In genomic region chr3:51501833-51502561, GRCh38 we compare ENCODE assay signal across 7 cellular contexts. TPM values are rescaled to one million over a fixed set of nuclear protein-coding genes. Genes with fewer than 3 reads are reported as not detected.
DNase-seq lines count a peak whose midpoint lies in the region; TF ChIP-seq lines count a peak whose summit lies in the region.

No MANE protein-coding gene starts in this region.

- TF ChIP-seq CTCF in GM12873 (IDR thresholded peaks at IDR 0.05; ENCODE audit: insufficient read depth, low read depth, low read length, missing control alignments) (peak; percentile 95), SK-N-SH (IDR thresholded peaks at IDR 0.05) (peak; percentile 93), glutamatergic neuron (IDR thresholded peaks at IDR 0.05; ENCODE audit: partially characterized antibody, unreplicated experiment) (peak; percentile 85), type B pancreatic cell (conservative IDR thresholded peaks at IDR 0.05) (peak; percentile 94)

- no peak overlapping the region for H2BK5ac ChIP-seq in trophoblast cell (ENCODE audit: low read depth, low read length, poor library complexity)

- POLR2A ChIA-PET in SK-N-SH (lab: Yijun Ruan, JAX), result interaction anchor here (0.6 to 3.9 kb wide), 4 partner anchors 36 to 1210 kb away, joined by 3 to 29 read pairs (median 3); partner anchors contain the start of genes IFRD2 and TEX264

- H3K4me3 Mint-ChIP-seq in activated naive CD4-positive, alpha-beta T cell treated with anti-CD3 and anti-CD28 coated beads, Interleukin-2, amount 10 ng/mL, durations not matched to agents 7 days and 5 days, result peak overlapping the region; percentile 26
- H3K4me3 Mint-ChIP-seq in glutamatergic neuron (ENCODE audit: unreplicated experiment) (no peak overlapping the region), type B pancreatic cell (peak overlapping the region; percentile 79)

- no peak overlapping the region for H2AK5ac ChIP-seq in trophoblast cell (ENCODE audit: low read length)

- H3K27me3 Mint-ChIP-seq in activated naive CD4-positive, alpha-beta T cell treated with anti-CD3 and anti-CD28 coated beads, Interleukin-2, amount 10 ng/mL, durations not matched to agents 7 days and 5 days, result peaks cover 12% of the 10 kb centered on the region
- H3K27me3 Mint-ChIP-seq in glutamatergic neuron (ENCODE audit: unreplicated experiment), result peaks cover 2% of the 10 kb centered on the region
- no peaks in the 10 kb centered on the region for H3K27me3 Mint-ChIP-seq in type B pancreatic cell

- peak overlapping the region; percentile 51 for H2BK12ac ChIP-seq in trophoblast cell (ENCODE audit: low read length)

- H3K4me1 Mint-ChIP-seq in activated naive CD4-positive, alpha-beta T cell treated with anti-CD3 and anti-CD28 coated beads, Interleukin-2, amount 10 ng/mL, durations not matched to agents 7 days and 5 days, result peaks cover 31% of the 10 kb centered on the region
- H3K4me1 Mint-ChIP-seq in glutamatergic neuron (ENCODE audit: low read depth, unreplicated experiment) (no peaks in the 10 kb centered on the region), type B pancreatic cell (ENCODE audit: unreplicated experiment) (peaks cover 4% of the 10 kb centered on the region)

- H3F3A ChIP-seq in SK-N-SH (replicated peaks; ENCODE audit: insufficient read depth), result peaks cover 15% of the 10 kb centered on the region

- TF ChIP-seq RAD21 in SK-N-SH (IDR thresholded peaks at IDR 0.05; ENCODE audit: low read length), result peak; percentile 92

- no peak for TF ChIP-seq EP300 in SK-N-SH (IDR thresholded peaks at IDR 0.05; ENCODE audit: borderline replicate concordance in 1 of 2, low read depth in 1 of 2, low read length in 1 of 2)

- no peak overlapping the region for H3K14ac ChIP-seq in trophoblast cell (ENCODE audit: low read length)

- no peaks in the 10 kb centered on the region for H3K9me3 Mint-ChIP-seq in activated naive CD4-positive, alpha-beta T cell treated with anti-CD3 and anti-CD28 coated beads, Interleukin-2, amount 10 ng/mL, durations not matched to agents 7 days and 5 days
- peaks cover 13% of the 10 kb centered on the region for H3K9me3 Mint-ChIP-seq in glutamatergic neuron (ENCODE audit: unreplicated experiment)
- H3K9me3 Mint-ChIP-seq in type B pancreatic cell, result no peaks in the 10 kb centered on the region

- H2BK120ac ChIP-seq in trophoblast cell (ENCODE audit: insufficient read depth, low read length, poor library complexity), result no peak overlapping the region

- H3K36me3 ChIP-seq in SK-N-SH (replicated peaks in 1 of 2; ENCODE audit: control insufficient read depth in 1 of 2, insufficient read depth in 2 of 2, low read length in 1 of 2) (no peaks in the 10 kb centered on the region), trophoblast cell (ENCODE audit: control insufficient read depth in 1 of 2, insufficient read depth in 2 of 2, low read length in 2 of 2) (peaks cover 0 to under 1% of the 10 kb centered on the region in 2 experiments)

- peaks cover 8% of the 10 kb centered on the region for H3K79me1 ChIP-seq in trophoblast cell (ENCODE audit: low read length)

- H4K12ac ChIP-seq in trophoblast cell (ENCODE audit: low read depth, low read length), result peak overlapping the region; percentile 40

- H3K23ac ChIP-seq in trophoblast cell (ENCODE audit: low read length), result no peak overlapping the region

- no peaks in the 10 kb centered on the region for H3K36me3 Mint-ChIP-seq in activated naive CD4-positive, alpha-beta T cell treated with anti-CD3 and anti-CD28 coated beads, Interleukin-2, amount 10 ng/mL, durations not matched to agents 7 days and 5 days
- no peaks in the 10 kb centered on the region for H3K36me3 Mint-ChIP-seq in glutamatergic neuron (ENCODE audit: unreplicated experiment)
- H3K36me3 Mint-ChIP-seq in type B pancreatic cell, result no peaks in the 10 kb centered on the region

- H4K8ac ChIP-seq in trophoblast cell (ENCODE audit: low read depth, low read length), result peak overlapping the region; percentile 81

- no peak overlapping the region for H3K27ac ChIP-seq in SK-N-SH (ENCODE audit: low read depth in 2 of 2, low read length in 1 of 2)
- H3K27ac ChIP-seq in trophoblast cell (ENCODE audit: low read depth, low read length), result no peak overlapping the region

- H3K4me2 ChIP-seq in SK-N-SH (no peak overlapping the region), trophoblast cell (ENCODE audit: low read length) (no peak overlapping the region)

- 0% methylated on average over 6 of the region's 6 CpGs for WGBS in SK-N-SH (ENCODE audit: low lambda C conversion rate)
- no CpG with 5 or more reads among the region's 6 CpGs for WGBS in trophoblast cell (ENCODE audit: extremely low coverage, insufficient coverage, insufficient read length)

- peak overlapping the region; percentile 92 for H3K27ac Mint-ChIP-seq in activated naive CD4-positive, alpha-beta T cell treated with anti-CD3 and anti-CD28 coated beads, Interleukin-2, amount 10 ng/mL, durations not matched to agents 7 days and 5 days
- H3K27ac Mint-ChIP-seq in glutamatergic neuron (ENCODE audit: unreplicated experiment) (no peak overlapping the region), type B pancreatic cell (peak overlapping the region; percentile 90)

- H3K79me2 ChIP-seq in SK-N-SH (ENCODE audit: insufficient read depth) (peaks cover 22% of the 10 kb centered on the region), trophoblast cell (ENCODE audit: control insufficient read depth, insufficient read depth, low read length, poor library complexity) (peaks cover 2% of the 10 kb centered on the region)

- no peaks in the 10 kb centered on the region for H3K9me2 ChIP-seq in SK-N-SH

- DNase-seq in Kasumi-1 (lab: John Stamatoyannopoulos, UW) (peak; percentile 73 to 79), SK-N-SH (peak; percentile 72), glutamatergic neuron (peak; percentile 87), trophoblast cell (peak; percentile 77 to 89), type B pancreatic cell (ENCODE audit: extremely low spot score, unreplicated experiment) (peak; percentile 83)
- peak; percentile 88 for DNase-seq in activated naive CD4-positive, alpha-beta T cell treated with anti-CD3 and anti-CD28 coated beads, Interleukin-2, amount 10 ng/mL, durations not matched to agents 7 days and 5 days

- H3K4me1 ChIP-seq in SK-N-SH (ENCODE audit: control insufficient read depth in 1 of 2, insufficient read depth in 2 of 2, low read depth in 1 of 2, low read length in 1 of 2) (peaks cover 0 to 4% of the 10 kb centered on the region in 2 experiments; a peak in 2 of 4 replicates), trophoblast cell (ENCODE audit: control insufficient read depth in 1 of 2, insufficient read depth in 2 of 2, low read length in 2 of 2) (no peaks in the 10 kb centered on the region)

- peak overlapping the region; percentile 94; the same call in 1 of the 2 replicates for H2AFZ ChIP-seq in SK-N-SH (ENCODE audit: low read depth)
- H2AFZ ChIP-seq in trophoblast cell (ENCODE audit: insufficient read depth, low read length, poor library complexity), result no peak overlapping the region

- H3K9me3 ChIP-seq in SK-N-SH (no peaks in the 10 kb centered on the region), trophoblast cell (ENCODE audit: insufficient read depth, low read depth, low read length) (no peaks in the 10 kb centered on the region)

- no peak overlapping the region for H3K4ac ChIP-seq in trophoblast cell (ENCODE audit: low read depth, low read length)

- CTCF ChIA-PET in SK-N-SH (lab: Yijun Ruan, JAX), result interaction anchor here (0.6 to 7.1 kb wide), 51 partner anchors 8 to 886 kb away, joined by 3 to 209 read pairs (median 4); partner anchors contain the start of genes GRM2, RAD54L2 and TEX264
- CTCF ChIA-PET in activated naive CD4-positive, alpha-beta T cell treated with anti-CD3 and anti-CD28 coated beads, Interleukin-2, amount 10 ng/mL, durations not matched to agents 7 days and 5 days (lab: Charles Lee), result interaction anchor here (0.6 to 5.9 kb wide), 38 partner anchors 8 to 886 kb away, joined by 3 to 156 read pairs (median 5); partner anchors contain the start of genes MANF, RAD54L2 and TEX264

- no peaks in the 10 kb centered on the region for H3K27me3 ChIP-seq in SK-N-SH (ENCODE audit: insufficient read depth)
- no peaks in the 10 kb centered on the region for H3K27me3 ChIP-seq in trophoblast cell (ENCODE audit: insufficient read depth, low read length)

- peak overlapping the region; percentile 39 for H4K91ac ChIP-seq in trophoblast cell (ENCODE audit: low read depth, low read length)

- H3K18ac ChIP-seq in trophoblast cell (ENCODE audit: low read length), result no peak overlapping the region

- no peak overlapping the region for H3K9ac ChIP-seq in SK-N-SH
- H3K9ac ChIP-seq in trophoblast cell (ENCODE audit: low read length), result no peak overlapping the region

- peaks cover 14% of the 10 kb centered on the region for H4K20me1 ChIP-seq in SK-N-SH (ENCODE audit: insufficient read depth)

- H3K4me3 ChIP-seq in SK-N-SH (ENCODE audit: low read depth in 2 of 2, low read length in 1 of 2), result no peak overlapping the region; a peak in 1 of 4 replicates
- H3K4me3 ChIP-seq in trophoblast cell (ENCODE audit: low read depth, low read length), result no peak overlapping the region

TF ChIP-seq in SK-N-SH, 30 proteins besides CTCF, POLR2A, EP300 and RAD21:
- TF ChIP-seq SMC3 (IDR thresholded peaks at IDR 0.05; ENCODE audit: low read depth, low read length), result peak; percentile 97
- no peak for TF ChIP-seq NRF1 (IDR thresholded peaks at IDR 0.05; ENCODE audit: low read depth, low read length)
- no peak for TF ChIP-seq FOSL2 (IDR thresholded peaks at IDR 0.05; ENCODE audit: borderline replicate concordance, low read depth)

RNA-seq across cellular contexts. Expression of gene DCAF1, which starts 2.2 kb away (rescaled TPM):
- polyA plus RNA-seq in SK-N-SH (2012; rRNA removed), result 9.7 and 12.1 TPM in 2 replicates
- 8.5 and 9.1 TPM in 2 replicates for polyA plus RNA-seq in SK-N-SH (2012; cell fraction: cytosol; rRNA removed)
- polyA plus RNA-seq in SK-N-SH (2012; cell fraction: nucleus; rRNA removed), result 18.3 and 27.1 TPM in 2 replicates
- total RNA-seq in glutamatergic neuron (ENCODE audit: unreplicated experiment) (15.4 TPM), type B pancreatic cell (ENCODE audit: low replicate concordance) (19.4 and 20.5 TPM in 2 replicates)
- polyA plus RNA-seq in trophoblast cell (2013), result 9.3 and 9.6 TPM in 2 replicates

RNA-seq across cellular contexts. Expression of gene RAD54L2, which starts 36.5 kb away (rescaled TPM):
- polyA plus RNA-seq in SK-N-SH (2012; rRNA removed), result 3.6 and 4.1 TPM in 2 replicates
- 1.6 and 2.0 TPM in 2 replicates for polyA plus RNA-seq in SK-N-SH (2012; cell fraction: cytosol; rRNA removed)
- polyA plus RNA-seq in SK-N-SH (2012; cell fraction: nucleus; rRNA removed), result 9.8 and 12.6 TPM in 2 replicates
- 64.3 TPM for total RNA-seq in glutamatergic neuron (ENCODE audit: unreplicated experiment)
- 7.3 and 7.6 TPM in 2 replicates for polyA plus RNA-seq in trophoblast cell (2013)
- total RNA-seq in type B pancreatic cell (ENCODE audit: low replicate concordance), result 29.0 and 37.6 TPM in 2 replicates
